Comparison of ENCODE assay signal across 8 cellular contexts in the genomic region with DNA sequence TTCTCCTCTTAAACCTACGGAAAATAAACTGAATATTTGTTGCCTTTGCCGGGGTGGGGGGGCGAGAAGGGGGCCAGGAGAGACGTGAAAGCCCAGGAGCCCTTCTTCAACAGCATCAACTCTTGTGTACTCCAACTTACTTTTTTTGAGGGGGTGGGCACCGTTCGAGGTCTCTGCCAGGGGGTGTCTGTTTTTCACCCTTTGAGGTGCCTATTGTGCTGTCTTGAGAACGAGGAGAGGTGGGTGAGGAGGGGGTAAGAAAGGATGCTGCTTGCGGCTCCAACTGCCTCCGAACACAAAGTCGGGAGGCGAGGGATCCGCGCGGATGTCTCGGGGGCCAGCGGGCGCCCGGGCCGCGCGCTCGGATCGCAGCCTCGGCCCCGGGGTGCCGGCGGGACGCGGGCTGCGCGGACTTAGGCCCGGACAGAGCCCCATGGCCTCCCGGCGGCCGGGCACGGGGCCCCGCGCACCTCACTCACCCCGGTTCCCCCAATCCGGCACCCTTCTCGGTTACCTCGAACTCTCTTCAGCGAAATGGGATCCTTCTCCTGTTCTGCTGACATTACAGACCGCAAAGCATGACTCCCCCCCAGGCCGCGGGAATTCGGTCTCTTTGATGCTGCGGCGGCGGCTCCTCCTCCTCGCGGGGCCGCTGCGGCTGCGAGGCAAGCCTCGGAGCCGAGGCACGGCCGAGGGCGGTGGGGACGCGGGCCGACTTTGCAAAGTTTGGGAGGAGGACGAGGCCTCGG. TPM values are rescaled to one million over a fixed set of nuclear protein-coding genes. Genes with fewer than 3 reads are reported as not detected.
DNase-seq lines count a peak whose midpoint lies in the region; ATAC-seq and TF ChIP-seq lines count a peak whose summit lies in the region.

No MANE protein-coding gene starts in this region.

- peak; percentile 56 for DNase-seq in NCI-H748 (lab: John Stamatoyannopoulos, UW; ENCODE audit: unreplicated experiment)
- no peak for DNase-seq in NCI-H748 treated with DMSO at 0.1 percent for 48 hours (lab: John Stamatoyannopoulos, UW)
- DNase-seq in T follicular helper cell (ENCODE audit: low read depth): peak; percentile 3
- DNase-seq in effector memory CD4-positive, alpha-beta T cell: no peak
- peak; percentile 11 to 12 for DNase-seq in lung microvascular endothelial cell (ENCODE audit: low read depth in 2 of 2)
- peak; percentile 7 for DNase-seq in transverse colon
- no peak for DNase-seq in inferior parietal cortex (ENCODE audit: extremely low spot score)

- no peak for TF ChIP-seq POLR2A in transverse colon (IDR thresholded peaks at IDR 0.05)

- no peak for TF ChIP-seq CTCF in transverse colon (IDR thresholded peaks at IDR 0.05)

- H3K4me1 ChIP-seq in effector memory CD4-positive, alpha-beta T cell (ENCODE audit: control insufficient read depth, insufficient read depth, low read length, poor library complexity, severe bottlenecking): no peaks in the 10 kb centered on the region
- H3K4me1 ChIP-seq in transverse colon: peaks cover 0 to 7% (median 0%) of the 10 kb centered on the region in 4 donors

- TF ChIP-seq EP300 in transverse colon (IDR thresholded peaks at IDR 0.05; ENCODE audit: low read depth): no peak

- peak; percentile 19 for ATAC-seq in HG02798 (IDR thresholded peaks at IDR 0.05; ENCODE audit: poor library complexity, unreplicated experiment)

- H3K9me3 ChIP-seq in effector memory CD4-positive, alpha-beta T cell (ENCODE audit: control insufficient read depth, low read length): no peaks in the 10 kb centered on the region
- H3K9me3 ChIP-seq in transverse colon: no peaks in the 10 kb centered on the region

- peaks cover 47% of the 10 kb centered on the region for H3K27me3 ChIP-seq in effector memory CD4-positive, alpha-beta T cell (replicated peaks; ENCODE audit: control insufficient read depth, insufficient read depth, low read length, poor library complexity, severe bottlenecking)
- peaks cover 69% of the 10 kb centered on the region for H3K27me3 ChIP-seq in transverse colon

- in situ Hi-C loops in transverse colon (cut with MboI; ENCODE audit: low pct_ligation_motif_present in 1 of 4, low pct_unique_long_range_greater_than_20kb in 1 of 4, low sequenced_read_pairs in 3 of 4): no loop called here

- no peaks in the 10 kb centered on the region for H3K36me3 ChIP-seq in effector memory CD4-positive, alpha-beta T cell (ENCODE audit: control insufficient read depth, insufficient read depth, low read length)
- no peaks in the 10 kb centered on the region for H3K36me3 ChIP-seq in transverse colon

- intact Hi-C loops in transverse colon (cut with DNase I; ENCODE audit: low total_unique reads): no loop called here

- H3K27ac ChIP-seq in effector memory CD4-positive, alpha-beta T cell (ENCODE audit: insufficient read depth, low read length, poor library complexity, severe bottlenecking): no peak overlapping the region
- H3K27ac ChIP-seq in transverse colon: peak overlapping the region; percentile 65 to 92 (median 84)

- 12 to 39% methylated on average over 7 to 28 of the region's 65 CpGs for WGBS in transverse colon (ENCODE audit: low coverage in 1 of 2), 2 donors

- peak overlapping the region; percentile 50 for H3K4me3 ChIP-seq in effector memory CD4-positive, alpha-beta T cell (ENCODE audit: insufficient read depth, low read depth, low read length, poor library complexity, severe bottlenecking)
- H3K4me3 ChIP-seq in transverse colon: peak overlapping the region; percentile 39 to 63 (median 51)

RNA-seq across cellular contexts. Expression of gene PYGO1, which starts 0.7 kb away (rescaled TPM):
- total RNA-seq in lung microvascular endothelial cell: under 0.01 and 0.22 TPM in 2 replicates
- 1 to 10 TPM in 3 of 4 donors, under 1 TPM in 1; 0.37 to 3.4 (median 2.8) TPM for total RNA-seq in transverse colon

Comparison
In these comparisons a context has a peak if more than half of its experiments do, and no peak if none do; other contexts are left out.
1. DNase-seq: peak in NCI-H748 (single experiment), T follicular helper cell (single experiment), lung microvascular endothelial cell (2 of 2) and transverse colon (single experiment); none in NCI-H748 treated with DMSO at 0.1 percent for 48 hours (single experiment), effector memory CD4-positive, alpha-beta T cell (0 of 3) and inferior parietal cortex (single experiment).